In genomic region chr11:117879516-117880480, GRCh38 we compare ENCODE assay signal across 22 cellular contexts. TPM values are rescaled to one million over a fixed set of nuclear protein-coding genes. Genes with fewer than 3 reads are reported as not detected.
DNase-seq lines count a peak whose midpoint lies in the region; ATAC-seq, FAIRE-seq and TF ChIP-seq lines count a peak whose summit lies in the region.
"Had no signal": no experiment of that assay in that cellular context is flagged by ENCODE, and none has a peak within 500 bp of the region (broad histone marks: within the 10 kb centered on the region; RNA-seq: fewer than 3 reads in every experiment).

No MANE protein-coding gene starts in this region.

- no peaks in the 10 kb centered on the region for H3K9me3 Mint-ChIP-seq in stimulated activated effector memory CD8-positive, alpha-beta T cell treated with anti-CD3 and anti-CD28 coated beads, Interleukin-12 subunit alpha, Interleukin-12 subunit beta, amount 100 ng/mL, for 72 hours

- TF ChIP-seq CTCF in WERI-Rb-1 (IDR thresholded peaks at IDR 0.05; ENCODE audit: low read depth, low read length) (no peak), bronchial epithelial cell (IDR thresholded peaks at IDR 0.05; ENCODE audit: insufficient read depth, low read length, severe bottlenecking) (no peak)

- peak; percentile 50 for FAIRE-seq in bronchial epithelial cell (lab: Jason Lieb, UNC)
- FAIRE-seq: D721Med had no signal

- H3K27me3 ChIP-seq in WERI-Rb-1 (ENCODE audit: insufficient read depth, low read depth, severe bottlenecking) (no peaks in the 10 kb centered on the region), bronchial epithelial cell (ENCODE audit: control insufficient read depth, insufficient read depth, low read length) (peaks cover 44% of the 10 kb centered on the region)

- H3K4me3 ChIP-seq in WERI-Rb-1 (ENCODE audit: low read depth, low read length) = no peak overlapping the region
- H3K4me3 ChIP-seq in bronchial epithelial cell (ENCODE audit: low read depth, low read length) = no peak overlapping the region
- H3K4me3 ChIP-seq: PC-9 had no signal

- H3K9me3 ChIP-seq in WERI-Rb-1 (ENCODE audit: severe bottlenecking) = no peaks in the 10 kb centered on the region

- peak overlapping the region; percentile 8 for H3K27ac Mint-ChIP-seq in stimulated activated effector memory CD8-positive, alpha-beta T cell treated with anti-CD3 and anti-CD28 coated beads, Interleukin-12 subunit alpha, Interleukin-12 subunit beta, amount 100 ng/mL, for 72 hours

- peaks cover 17% of the 10 kb centered on the region for H3K4me1 Mint-ChIP-seq in stimulated activated effector memory CD8-positive, alpha-beta T cell treated with anti-CD3 and anti-CD28 coated beads, Interleukin-12 subunit alpha, Interleukin-12 subunit beta, amount 100 ng/mL, for 72 hours

- H3K4me3 Mint-ChIP-seq in stimulated activated effector memory CD8-positive, alpha-beta T cell treated with anti-CD3 and anti-CD28 coated beads, Interleukin-12 subunit alpha, Interleukin-12 subunit beta, amount 100 ng/mL, for 72 hours = no peak overlapping the region

- H3K27ac ChIP-seq in WERI-Rb-1 = no peak overlapping the region
- H3K27ac ChIP-seq: C4-2B, HL-60, PC-9, RWPE1 had no signal

- ATAC-seq in stimulated activated effector memory CD8-positive, alpha-beta T cell treated with anti-CD3 and anti-CD28 coated beads, Interleukin-12 subunit alpha, Interleukin-12 subunit beta, amount 100 ng/mL, for 72 hours = no peak

- H3K36me3 ChIP-seq in WERI-Rb-1 (no peaks in the 10 kb centered on the region), bronchial epithelial cell (ENCODE audit: control insufficient read depth, insufficient read depth, low read length) (no peaks in the 10 kb centered on the region)

- DNase-seq in WERI-Rb-1 = peak; percentile 61
- no peak for DNase-seq in bronchial epithelial cell (ENCODE audit: low read depth)
- peak; percentile 81 for DNase-seq in mesenteric fat pad (ENCODE audit: low spot score)
- no peak for DNase-seq in stimulated activated effector memory CD8-positive, alpha-beta T cell treated with anti-CD3 and anti-CD28 coated beads, Interleukin-12 subunit alpha, Interleukin-12 subunit beta, amount 100 ng/mL, for 72 hours (ENCODE audit: low spot score in 2 of 2)
- DNase-seq in NCI-H748 treated with DMSO at 0.1 percent for 48 hours (lab: John Stamatoyannopoulos, UW) = no peak
- DNase-seq in kidney tubule cell (ENCODE audit: low spot score) = no peak
- DNase-seq in NCI-H1436 (lab: John Stamatoyannopoulos, UW) = no peak
- DNase-seq: ACHN, H7, IMR-90, NCI-H1417, NCI-H187 treated with DMSO at 0.1 percent for 48 hours, NCI-H226, NCI-H524 treated with DMSO at 0.1 percent for 48 hours, PC-9, SIG-M5 had no signal

- no peaks in the 10 kb centered on the region for H3K36me3 Mint-ChIP-seq in stimulated activated effector memory CD8-positive, alpha-beta T cell treated with anti-CD3 and anti-CD28 coated beads, Interleukin-12 subunit alpha, Interleukin-12 subunit beta, amount 100 ng/mL, for 72 hours

RNA-seq across cellular contexts. Expression of gene FXYD6, which starts 3.3 kb away (rescaled TPM):
- not detected in 2 replicates for total RNA-seq in bronchial epithelial cell
- 21.5 TPM for total RNA-seq in mesenteric fat pad
- total RNA-seq: IMR-90 had no signal

RNA-seq across cellular contexts. Expression of gene TMPRSS13, which starts 49.4 kb away (rescaled TPM):
- total RNA-seq in bronchial epithelial cell (0.53 and 11.5 TPM in 2 replicates), mesenteric fat pad (0.39 TPM)
- total RNA-seq: HT1080, IMR-90, M059J had no signal

RNA-seq across cellular contexts. Expression of gene FXYD2, which starts 55.3 kb away (rescaled TPM):
- total RNA-seq in bronchial epithelial cell (not detected in 2 replicates), mesenteric fat pad (3.2 TPM)
- total RNA-seq: HT1080, IMR-90, M059J, PC-9 had no signal

Comparison
In these comparisons a context has a peak if more than half of its experiments do, and no peak if none do; other contexts are left out.
1. DNase-seq: peak in WERI-Rb-1 (single experiment) and mesenteric fat pad (single experiment); none in bronchial epithelial cell (single experiment), stimulated activated effector memory CD8-positive, alpha-beta T cell treated with anti-CD3 and anti-CD28 coated beads, Interleukin-12 subunit alpha, Interleukin-12 subunit beta, amount 100 ng/mL, for 72 hours (0 of 2), NCI-H748 treated with DMSO at 0.1 percent for 48 hours (single experiment), kidney tubule cell (single experiment) and NCI-H1436 (single experiment).
2. RNA of gene FXYD6, which starts 3.3 kb away (total RNA-seq): 21.5 TPM in mesenteric fat pad (single experiment); not detected in bronchial epithelial cell; every median in the first group is over 10 times any median in the second.